In the genomic region with DNA sequence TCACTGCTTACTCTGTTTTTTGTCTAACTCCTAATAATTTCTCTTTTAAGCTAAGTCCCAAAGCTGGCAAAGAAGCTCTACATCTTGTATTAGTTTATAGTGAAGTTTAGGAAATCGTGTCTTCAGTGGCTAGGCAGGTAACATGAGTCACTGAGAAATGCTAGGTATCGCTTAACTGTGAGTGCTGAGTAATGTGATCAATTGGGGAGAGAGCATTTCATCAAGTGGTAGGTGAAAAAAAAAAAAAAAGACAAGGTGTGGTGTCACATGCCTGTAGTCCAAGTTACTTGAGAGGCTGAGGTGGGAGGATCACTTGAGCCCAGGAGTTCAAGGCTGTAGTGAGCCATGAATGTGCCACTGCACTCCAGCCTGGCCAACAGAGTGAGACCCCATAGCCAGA, we compare ENCODE assay signal across 14 cellular contexts.
A peak's percentile ranks its signal among the peaks of the same experiment; 100 is the strongest.
DNase-seq lines count a peak whose midpoint lies in the region; ATAC-seq and TF ChIP-seq lines count a peak whose summit lies in the region.
"Had no signal": no experiment of that assay in that cellular context is flagged by ENCODE, and none has a peak within 500 bp of the region (broad histone marks: within the 10 kb centered on the region; RNA-seq: fewer than 3 reads in every experiment).

No MANE protein-coding gene starts in this region.

- no peaks in the 10 kb centered on the region for H3K4me1 Mint-ChIP-seq in WTC11
- H3K4me1 Mint-ChIP-seq in activated naive CD4-positive, alpha-beta T cell treated with anti-CD3 and anti-CD28 coated beads for 36 hours (ENCODE audit: low read depth) = no peaks in the 10 kb centered on the region
- H3K4me1 Mint-ChIP-seq: B cell; CD8-positive, alpha-beta memory T cell had no signal

- POLR2A ChIA-PET in HCT116 (lab: Charles Lee) (no interaction called here), WTC11 (lab: Charles Lee) (no interaction called here)

- no peaks in the 10 kb centered on the region for H3K27me3 Mint-ChIP-seq in WTC11 (ENCODE audit: low read depth)
- no peaks in the 10 kb centered on the region for H3K27me3 Mint-ChIP-seq in activated naive CD4-positive, alpha-beta T cell treated with anti-CD3 and anti-CD28 coated beads for 36 hours (ENCODE audit: low read depth)
- H3K27me3 Mint-ChIP-seq: B cell had no signal

- peak; percentile 15; the same call in 1 of the 2 replicates for TF ChIP-seq RAD21 in HCT116 (IDR thresholded peaks at IDR 0.05; ENCODE audit: low read depth)

- TF ChIP-seq POLR2A in HCT116 (IDR thresholded peaks at IDR 0.05; ENCODE audit: borderline replicate concordance, extremely low read depth, insufficient read depth, insufficient read length) = no peak

- H3K4me3 ChIP-seq in HCT116 (replicated peaks in 1 of 2; ENCODE audit: low read depth in 1 of 2, low read length in 2 of 2) = no peak overlapping the region
- H3K4me3 ChIP-seq: BLaER1 treated with 17β-estradiol and CSF1 and Interleukin-3, amounts not matched to agents 10 nM and 100 nM; GM23248 had no signal

- H3K36me3 Mint-ChIP-seq in WTC11 = no peaks in the 10 kb centered on the region
- no peaks in the 10 kb centered on the region for H3K36me3 Mint-ChIP-seq in activated naive CD4-positive, alpha-beta T cell treated with anti-CD3 and anti-CD28 coated beads for 36 hours (ENCODE audit: low read depth)
- H3K36me3 Mint-ChIP-seq: CD8-positive, alpha-beta memory T cell had no signal

- CTCF ChIA-PET in HCT116 (lab: Charles Lee) = no interaction called here
- CTCF ChIA-PET in WTC11 (lab: Charles Lee) = no interaction called here
- CTCF ChIA-PET in activated naive CD4-positive, alpha-beta T cell treated with anti-CD3 and anti-CD28 coated beads for 36 hours (lab: Charles Lee) = no interaction called here

- DNase-seq in HCT116 (ENCODE audit: low read depth, low spot score) (peak; percentile 76), WTC11 (ENCODE audit: low spot score) (no peak), epithelial cell of prostate (ENCODE audit: low read depth, low spot score) (peak; percentile 49), HCEC 1CT (no peak), T-helper 2 cell (no peak)
- no peak for DNase-seq in activated naive CD4-positive, alpha-beta T cell treated with anti-CD3 and anti-CD28 coated beads for 36 hours
- DNase-seq: CD8-positive, alpha-beta memory T cell; COR-L47; DMS79; GDM1; GM23248; IMR-90 had no signal

- peak overlapping the region; percentile 51 for H3K4me2 ChIP-seq in HCT116 (ENCODE audit: low read length)
- H3K4me2 ChIP-seq: BLaER1 treated with 17β-estradiol and CSF1 and Interleukin-3, amounts not matched to agents 10 nM and 100 nM had no signal

- intact Hi-C loops in HCT116 (cut with micrococcal nuclease) = no loop called here
- intact Hi-C loops in activated naive CD4-positive, alpha-beta T cell treated with anti-CD3 and anti-CD28 coated beads for 36 hours (cut with micrococcal nuclease) = no loop called here

- H3K27me3 ChIP-seq in HCT116 (ENCODE audit: insufficient read depth, low read length) = no peaks in the 10 kb centered on the region
- H3K27me3 ChIP-seq: BLaER1 treated with 17β-estradiol and CSF1 and Interleukin-3, amounts not matched to agents 10 nM and 100 nM had no signal

- no peaks in the 10 kb centered on the region for H4K20me1 ChIP-seq in HCT116 (ENCODE audit: insufficient read depth)
- H4K20me1 ChIP-seq: BLaER1 treated with 17β-estradiol and CSF1 and Interleukin-3, amounts not matched to agents 10 nM and 100 nM had no signal

- H3K9me2 ChIP-seq in HCT116 (ENCODE audit: insufficient read depth) = no peaks in the 10 kb centered on the region

- no peak overlapping the region for H3K27ac Mint-ChIP-seq in WTC11
- H3K27ac Mint-ChIP-seq in activated naive CD4-positive, alpha-beta T cell treated with anti-CD3 and anti-CD28 coated beads for 36 hours = no peak overlapping the region
- H3K27ac Mint-ChIP-seq: B cell; CD8-positive, alpha-beta memory T cell had no signal

- BruUV-seq in HCT116 (replicated peaks; lab: Mats Ljungman, UMichigan) = no TSS peak

- peaks cover 20 to 32% of the 10 kb centered on the region in 2 experiments; a peak in 3 of 4 replicates for H3K4me1 ChIP-seq in HCT116 (ENCODE audit: control insufficient read depth in 1 of 2, insufficient read depth in 2 of 2, low read length in 2 of 2)
- H3K4me1 ChIP-seq: BLaER1 treated with 17β-estradiol and CSF1 and Interleukin-3, amounts not matched to agents 10 nM and 100 nM had no signal

- no peaks in the 10 kb centered on the region for H3K79me2 ChIP-seq in HCT116 (ENCODE audit: insufficient read depth, low read length)

- H3K9me3 Mint-ChIP-seq in WTC11 = no peaks in the 10 kb centered on the region
- H3K9me3 Mint-ChIP-seq in activated naive CD4-positive, alpha-beta T cell treated with anti-CD3 and anti-CD28 coated beads for 36 hours = no peaks in the 10 kb centered on the region

- TF ChIP-seq CTCF in HCT116 (IDR thresholded peaks at IDR 0.05 in 2 of 3, conservative IDR thresholded peaks at IDR 0.05 in 1 of 3; ENCODE audit: borderline replicate concordance in 1 of 3, insufficient read depth in 1 of 3, low read depth in 2 of 3, low read length in 2 of 3) = no peak
- no peak for TF ChIP-seq CTCF in WTC11 (IDR thresholded peaks at IDR 0.05)

- H2AFZ ChIP-seq in HCT116 (ENCODE audit: low read depth, low read length, poor library complexity, severe bottlenecking) = peak overlapping the region; percentile 90
- H2AFZ ChIP-seq: GM23248 had no signal

- H3K27ac ChIP-seq in HCT116 (ENCODE audit: low read depth, low read length) (peak overlapping the region; percentile 40; the same call in 1 of the 2 replicates), epithelial cell of prostate (peak overlapping the region; percentile 29)
- H3K27ac ChIP-seq: BLaER1 treated with 17β-estradiol and CSF1 and Interleukin-3, amounts not matched to agents 10 nM and 100 nM; GM23248 had no signal

- no peaks in the 10 kb centered on the region for H3K36me3 ChIP-seq in HCT116 (ENCODE audit: control insufficient read depth in 1 of 2, insufficient read depth in 2 of 2, low read length in 2 of 2)
- H3K36me3 ChIP-seq: BLaER1 treated with 17β-estradiol and CSF1 and Interleukin-3, amounts not matched to agents 10 nM and 100 nM had no signal

- RAD21 ChIA-PET in HCT116 (lab: Charles Lee; ENCODE audit: low non-redundant PET in 1 of 2, low total read pairs in 2 of 2, uncharacterized antibody in 2 of 2, unreplicated experiment in 2 of 2) = no interaction called here

- H3K9ac ChIP-seq in HCT116 (ENCODE audit: low read length) = 0 out of 2 replicates have a peak overlapping the region, but pooled peaks have one; percentile 14
- H3K9ac ChIP-seq: BLaER1 treated with 17β-estradiol and CSF1 and Interleukin-3, amounts not matched to agents 10 nM and 100 nM; GM23248 had no signal

- ATAC-seq in HCT116 (peak; percentile 57), WTC11 (no peak)

- no peaks in the 10 kb centered on the region for H3K9me3 ChIP-seq in HCT116 (ENCODE audit: control insufficient read depth in 1 of 2, insufficient read depth in 1 of 2, low read depth in 1 of 2, low read length in 2 of 2)
- H3K9me3 ChIP-seq: BLaER1 treated with 17β-estradiol and CSF1 and Interleukin-3, amounts not matched to agents 10 nM and 100 nM had no signal

- H3K4me3 Mint-ChIP-seq in WTC11 = no peak overlapping the region
- no peak overlapping the region for H3K4me3 Mint-ChIP-seq in activated naive CD4-positive, alpha-beta T cell treated with anti-CD3 and anti-CD28 coated beads for 36 hours
- H3K4me3 Mint-ChIP-seq: B cell; CD8-positive, alpha-beta memory T cell had no signal

TF ChIP-seq in HCT116, 20 proteins besides CTCF, POLR2A, EP300 and RAD21 (continues in another document):
- TF ChIP-seq SRF (IDR thresholded peaks at IDR 0.05; ENCODE audit: low read depth) (no peak), ELF1 (IDR thresholded peaks at IDR 0.05; ENCODE audit: borderline replicate concordance, low read depth) (no peak)

TF ChIP-seq in WTC11, 78 proteins besides CTCF, POLR2A, EP300 and RAD21:
- 0 out of 2 replicates have a peak, but pooled peaks have one; percentile 28 for TF ChIP-seq ZNF121 (CRISPR knock-in tag; IDR thresholded peaks at IDR 0.05)
- no peak for TF ChIP-seq ZNF416 (CRISPR knock-in tag; IDR thresholded peaks at IDR 0.05)
TF ChIP-seq in WTC11: peak in this region for 1.

Comparison
In these comparisons a context has a peak if more than half of its experiments do, and no peak if none do; other contexts are left out.
1. DNase-seq: peak in HCT116 (single experiment) and epithelial cell of prostate (single experiment); none in WTC11 (single experiment), HCEC 1CT (single experiment), T-helper 2 cell (0 of 5) and activated naive CD4-positive, alpha-beta T cell treated with anti-CD3 and anti-CD28 coated beads for 36 hours (single experiment).